12 cellular contexts compared by ENCODE assay signal in genomic region chr1:154206212-154206611, GRCh38. TPM values are rescaled to one million over a fixed set of nuclear protein-coding genes. Genes with fewer than 3 reads are reported as not detected.
DNase-seq lines count a peak whose midpoint lies in the region; ATAC-seq, FAIRE-seq and TF ChIP-seq lines count a peak whose summit lies in the region.
"Had no signal": no experiment of that assay in that cellular context is flagged by ENCODE, and none has a peak within 500 bp of the region (broad histone marks: within the 10 kb centered on the region; RNA-seq: fewer than 3 reads in every experiment).

Gene CFAP141, minus strand, starts transcription at chr1:154206333. Its CDS starts 26 bp downstream, at chr1:154206307.

- ATAC-seq in activated naive CD8-positive, alpha-beta T cell treated with anti-CD3 and anti-CD28 coated beads, Interleukin-2, amount 50 U/mL, for 24 hours = peak; percentile 97

- no peaks in the 10 kb centered on the region for H3K9me3 Mint-ChIP-seq in IgD-negative memory B cell
- no peaks in the 10 kb centered on the region for H3K9me3 Mint-ChIP-seq in activated naive CD8-positive, alpha-beta T cell treated with anti-CD3 and anti-CD28 coated beads, Interleukin-2, amount 50 U/mL, for 24 hours
- no peaks in the 10 kb centered on the region for H3K9me3 Mint-ChIP-seq in nephron
- H3K9me3 Mint-ChIP-seq: T-cell had no signal

- no peak for TF ChIP-seq CTCF in nephron (IDR thresholded peaks at IDR 0.05; ENCODE audit: unreplicated experiment in 3 of 3)

- no peaks in the 10 kb centered on the region for H3K27me3 Mint-ChIP-seq in IgD-negative memory B cell
- H3K27me3 Mint-ChIP-seq in activated naive CD8-positive, alpha-beta T cell treated with anti-CD3 and anti-CD28 coated beads, Interleukin-2, amount 50 U/mL, for 24 hours = no peaks in the 10 kb centered on the region
- H3K27me3 Mint-ChIP-seq in nephron (ENCODE audit: low read depth) = no peaks in the 10 kb centered on the region
- H3K27me3 Mint-ChIP-seq: T-cell had no signal

- no peak within 1 kb of the TSS for H3K4me3 Mint-ChIP-seq in IgD-negative memory B cell
- H3K4me3 Mint-ChIP-seq in activated naive CD8-positive, alpha-beta T cell treated with anti-CD3 and anti-CD28 coated beads, Interleukin-2, amount 50 U/mL, for 24 hours = no peak within 1 kb of the TSS
- H3K4me3 Mint-ChIP-seq in nephron = no peak within 1 kb of the TSS
- H3K4me3 Mint-ChIP-seq: T-cell had no signal

- no peak for FAIRE-seq in GM12892 (lab: Jason Lieb, UNC)

- H3K4me1 Mint-ChIP-seq in IgD-negative memory B cell = peaks cover 0 to 4% (median 0%) of the 10 kb centered on the region in 3 donors
- H3K4me1 Mint-ChIP-seq in activated naive CD8-positive, alpha-beta T cell treated with anti-CD3 and anti-CD28 coated beads, Interleukin-2, amount 50 U/mL, for 24 hours = peaks cover 40% of the 10 kb centered on the region
- no peaks in the 10 kb centered on the region for H3K4me1 Mint-ChIP-seq in nephron

- H3K27ac Mint-ChIP-seq in IgD-negative memory B cell (peak within 1 kb of the TSS in 2 of 3 donors; percentile 23 to 44), nephron (peak within 1 kb of the TSS in 2 of 3 experiments; percentile 26 to 75)
- peak within 1 kb of the TSS; percentile 81 for H3K27ac Mint-ChIP-seq in activated naive CD8-positive, alpha-beta T cell treated with anti-CD3 and anti-CD28 coated beads, Interleukin-2, amount 50 U/mL, for 24 hours

- H3K36me3 Mint-ChIP-seq in IgD-negative memory B cell (peaks cover 4% of the 10 kb centered on the region), nephron (ENCODE audit: low read depth) (peaks cover 44% of the 10 kb centered on the region)
- H3K36me3 Mint-ChIP-seq in activated naive CD8-positive, alpha-beta T cell treated with anti-CD3 and anti-CD28 coated beads, Interleukin-2, amount 50 U/mL, for 24 hours (ENCODE audit: low read depth) = peaks cover 41% of the 10 kb centered on the region

- TF ChIP-seq POLR2A in GM12892 (IDR thresholded peaks at IDR 0.05; ENCODE audit: low read depth, low read length) = no peak

- peak; percentile 31 for DNase-seq in activated CD4-positive, alpha-beta T cell treated with anti-CD3 and anti-CD28 coated beads for 48 hours
- no peak for DNase-seq in activated CD4-positive, alpha-beta T cell treated with anti-CD3 and anti-CD28 coated beads for 4 hours
- peak; percentile 24 for DNase-seq in activated naive CD8-positive, alpha-beta T cell treated with anti-CD3 and anti-CD28 coated beads, Interleukin-2, amount 50 U/mL, for 24 hours
- DNase-seq in GM12892 (ENCODE audit: insufficient read length) (no peak), ecto neural progenitor cell (ENCODE audit: low spot score) (no peak), ureter (ENCODE audit: low spot score) (no peak)
- DNase-seq: amygdala, C1 segment of cervical spinal cord, T-cell had no signal

RNA-seq across cellular contexts. Expression of gene CFAP141, which starts in this region (rescaled TPM):
- not detected for polyA plus RNA-seq in IgD-negative memory B cell
- not detected for polyA plus RNA-seq in GM12892 (2012; ENCODE audit: missing spikeins)
- total RNA-seq in ureter = not detected
- total RNA-seq: glomerular endothelial cell, T-cell had no signal

Comparison
In these comparisons a context has a peak if more than half of its experiments do, and no peak if none do; other contexts are left out.
1. DNase-seq: peak in activated CD4-positive, alpha-beta T cell treated with anti-CD3 and anti-CD28 coated beads for 48 hours (single experiment) and activated naive CD8-positive, alpha-beta T cell treated with anti-CD3 and anti-CD28 coated beads, Interleukin-2, amount 50 U/mL, for 24 hours (single experiment); none in activated CD4-positive, alpha-beta T cell treated with anti-CD3 and anti-CD28 coated beads for 4 hours (0 of 2), GM12892 (single experiment), ecto neural progenitor cell (single experiment) and ureter (single experiment).
2. Peak in every context shown above with its lines, with median percentiles within 50 percentile points of each other: H3K27ac Mint-ChIP-seq.